8 cellular contexts compared by ENCODE assay signal in genomic region chr7:100088621-100089457, GRCh38. TPM values are rescaled to one million over a fixed set of nuclear protein-coding genes. Genes with fewer than 3 reads are reported as not detected.
DNase-seq lines count a peak whose midpoint lies in the region; FAIRE-seq and TF ChIP-seq lines count a peak whose summit lies in the region.

COPS6 (plus strand) TSS chr7:100088969; CDS start chr7:100088991, 22 bp downstream.

- peaks cover 39% of the 10 kb centered on the region for H3K4me1 Mint-ChIP-seq in activated naive CD8-positive, alpha-beta T cell treated with anti-CD3 and anti-CD28 coated beads for 36 hours

- TF ChIP-seq CTCF in ovary (IDR thresholded peaks at IDR 0.05) (peak in 1 of 3 donors; percentile 19), testis (IDR thresholded peaks at IDR 0.05) (peak in 1 of 3 experiments; percentile 41)

- peaks cover 39% of the 10 kb centered on the region for H3K36me3 Mint-ChIP-seq in activated naive CD8-positive, alpha-beta T cell treated with anti-CD3 and anti-CD28 coated beads for 36 hours

- H3K9me3 Mint-ChIP-seq in activated naive CD8-positive, alpha-beta T cell treated with anti-CD3 and anti-CD28 coated beads for 36 hours = no peaks in the 10 kb centered on the region

- H3K9me3 ChIP-seq in ovary (no peaks in the 10 kb centered on the region), testis (no peaks in the 10 kb centered on the region)

- H3K4me1 ChIP-seq in ovary (ENCODE audit: insufficient read depth) (no peaks in the 10 kb centered on the region), testis (peaks cover 27% of the 10 kb centered on the region)

- H3K4me3 ChIP-seq in ovary (peak within 1 kb of the TSS; percentile 69), testis (peak within 1 kb of the TSS; percentile 74 to 91)

- no peaks in the 10 kb centered on the region for H3K27me3 ChIP-seq in ovary
- H3K27me3 ChIP-seq in testis = no peaks in the 10 kb centered on the region

- peak; percentile 84 for FAIRE-seq in GM19239 (lab: Jason Lieb, UNC)

- no peak for TF ChIP-seq EP300 in ovary (IDR thresholded peaks at IDR 0.05)

- no peaks in the 10 kb centered on the region for H3K27me3 Mint-ChIP-seq in activated naive CD8-positive, alpha-beta T cell treated with anti-CD3 and anti-CD28 coated beads for 36 hours

- no peaks in the 10 kb centered on the region for H3K36me3 ChIP-seq in ovary
- no peaks in the 10 kb centered on the region for H3K36me3 ChIP-seq in testis (ENCODE audit: low read depth, missing control alignments)

- H3K27ac ChIP-seq in ovary (peak within 1 kb of the TSS; percentile 68 to 70), testis (peak within 1 kb of the TSS; percentile 84 to 87)

- peak within 1 kb of the TSS; percentile 97 for H3K27ac Mint-ChIP-seq in activated naive CD8-positive, alpha-beta T cell treated with anti-CD3 and anti-CD28 coated beads for 36 hours

- 0 to 1% (median 1%) methylated on average over 44 to 68 of the region's 68 CpGs for WGBS in ovary, 3 donors
- 0 to 2% methylated on average over 22 to 44 of the region's 68 CpGs for WGBS in testis, 2 donors

- DNase-seq in AML-193 (lab: John Stamatoyannopoulos, UW) (peak; percentile 36 to 43), GM19239 (ENCODE audit: insufficient read length, low spot score) (peak; percentile 72), LoVo (ENCODE audit: low spot score) (peak; percentile 83), SKM-1 treated with dmso at 0.1 percent for 144 hours (lab: John Stamatoyannopoulos, UW; ENCODE audit: unreplicated experiment) (peak; percentile 63), head of caudate nucleus (peak; percentile 40 to 94 (median 88)), ovary (peak; percentile 81 to 90 (median 87)), testis (peak; percentile 84)
- DNase-seq in activated naive CD8-positive, alpha-beta T cell treated with anti-CD3 and anti-CD28 coated beads for 36 hours = peak; percentile 91

- intact Hi-C loops in head of caudate nucleus (cut with DNase I) (no loop called here), ovary (cut with DNase I) (no loop called here), testis (cut with DNase I; ENCODE audit: low total_unique reads) (loop anchor here (5.0 to 10.0 kb wide), 2 partner anchors 38 to 94 kb away; partner anchors contain the start of gene MBLAC1)

- H3K4me3 Mint-ChIP-seq in activated naive CD8-positive, alpha-beta T cell treated with anti-CD3 and anti-CD28 coated beads for 36 hours = peak within 1 kb of the TSS; percentile 97

- TF ChIP-seq POLR2A in ovary (IDR thresholded peaks at IDR 0.05) (peak; percentile 77), testis (IDR thresholded peaks at IDR 0.05) (peak; percentile 71)

RNA-seq across cellular contexts. Expression of gene COPS6, which starts in this region (rescaled TPM):
- total RNA-seq in activated naive CD8-positive, alpha-beta T cell treated with anti-CD3 and anti-CD28 coated beads for 36 hours = 10 to 100 TPM; 96.3 to 97.2 TPM
- total RNA-seq in ovary = 100 to 1,000 TPM in 2 of 7 donors, 10 to 100 TPM in 5; 33.6 to 110 (median 98.2) TPM
- polyA plus RNA-seq in ovary = 100 to 1,000 TPM in 1 of 2 donors, 10 to 100 TPM in 1; 97.4 to 145 TPM
- total RNA-seq in testis = 10 to 100 TPM; 88.1 to 99.5 TPM
- polyA plus RNA-seq in testis (ENCODE audit: insufficient read depth, low read depth, low replicate concordance) = 141 TPM

Comparison
In these comparisons a context has a peak if more than half of its experiments do, and no peak if none do; other contexts are left out.
1. Peak in every context shown above with its lines: DNase-seq, H3K4me3 ChIP-seq and H3K27ac ChIP-seq.
2. DNase-seq: peak in every context shown above with its lines; median percentile 91 in activated naive CD8-positive, alpha-beta T cell treated with anti-CD3 and anti-CD28 coated beads for 36 hours; 88 in head of caudate nucleus; 87 in ovary; 84 in testis; 83 in LoVo; 72 in GM19239; 63 in SKM-1 treated with dmso at 0.1 percent for 144 hours; 40 in AML-193.